17 cellular contexts compared by ENCODE assay signal in genomic region chr11:91435694-91436375, GRCh38.
DNase-seq lines count a peak whose midpoint lies in the region; ATAC-seq and TF ChIP-seq lines count a peak whose summit lies in the region.
"Had no signal": no experiment of that assay in that cellular context is flagged by ENCODE, and none has a peak within 500 bp of the region (broad histone marks: within the 10 kb centered on the region; RNA-seq: fewer than 3 reads in every experiment).

No MANE protein-coding gene starts in this region.

- no peak overlapping the region for H3K27ac Mint-ChIP-seq in progenitor cell of endocrine pancreas
- H3K27ac Mint-ChIP-seq: CD4-positive, alpha-beta memory T cell had no signal

- no peaks in the 10 kb centered on the region for H3K9me3 Mint-ChIP-seq in progenitor cell of endocrine pancreas (ENCODE audit: low read depth)

- H3K36me3 ChIP-seq in gastroesophageal sphincter, result no peaks in the 10 kb centered on the region
- H3K36me3 ChIP-seq: SJCRH30 had no signal

- H3K36me3 Mint-ChIP-seq in progenitor cell of endocrine pancreas (ENCODE audit: insufficient read depth), result no peaks in the 10 kb centered on the region
- H3K36me3 Mint-ChIP-seq: CD4-positive, alpha-beta memory T cell had no signal

- no peaks in the 10 kb centered on the region for H3K4me1 ChIP-seq in gastroesophageal sphincter
- H3K4me1 ChIP-seq: SJCRH30 had no signal

- H3K27me3 Mint-ChIP-seq in progenitor cell of endocrine pancreas, result no peaks in the 10 kb centered on the region
- H3K27me3 Mint-ChIP-seq: CD4-positive, alpha-beta memory T cell had no signal

- no peak overlapping the region for H3K4me3 Mint-ChIP-seq in progenitor cell of endocrine pancreas (ENCODE audit: low read depth)
- H3K4me3 Mint-ChIP-seq: CD4-positive, alpha-beta memory T cell had no signal

- TF ChIP-seq CTCF in epithelial cell of esophagus (IDR thresholded peaks at IDR 0.05; ENCODE audit: insufficient read depth, low read depth, low read length, missing control alignments), result peak; percentile 9
- peak; percentile 18 for TF ChIP-seq CTCF in progenitor cell of endocrine pancreas (IDR thresholded peaks at IDR 0.05; ENCODE audit: unreplicated experiment)
- TF ChIP-seq CTCF in gastroesophageal sphincter (IDR thresholded peaks at IDR 0.05), result no peak

- H3K27ac ChIP-seq in gastroesophageal sphincter, result no peak overlapping the region
- H3K27ac ChIP-seq: SJCRH30 had no signal

- peak; percentile 53 for DNase-seq in DMS53 (lab: John Stamatoyannopoulos, UW)
- DNase-seq in DMS53 treated with DMSO at 0.1 percent for 48 hours (lab: John Stamatoyannopoulos, UW; ENCODE audit: unreplicated experiment), result no peak
- DNase-seq in NCI-H69 (lab: John Stamatoyannopoulos, UW), result peak; percentile 35
- DNase-seq in epithelial cell of esophagus (ENCODE audit: low read depth), result peak; percentile 5
- DNase-seq in progenitor cell of endocrine pancreas (ENCODE audit: low spot score, unreplicated experiment), result no peak
- DNase-seq: amniotic stem cell; CD4-positive, alpha-beta memory T cell; KG1; kidney; mucosa of descending colon; NCI-H1694 treated with DMSO at 0.1 percent for 48 hours; SJCRH30 had no signal

- H3K4me3 ChIP-seq in epithelial cell of esophagus (ENCODE audit: low read length), result no peak overlapping the region
- H3K4me3 ChIP-seq in gastroesophageal sphincter, result no peak overlapping the region
- H3K4me3 ChIP-seq: GM12878, mucosa of descending colon, SJCRH30 had no signal

- H3K4me1 Mint-ChIP-seq in progenitor cell of endocrine pancreas (ENCODE audit: low read depth), result no peaks in the 10 kb centered on the region
- H3K4me1 Mint-ChIP-seq: CD4-positive, alpha-beta memory T cell had no signal

- no peak for TF ChIP-seq POLR2A in gastroesophageal sphincter (IDR thresholded peaks at IDR 0.05)

- no peaks in the 10 kb centered on the region for H3K27me3 ChIP-seq in gastroesophageal sphincter
- H3K27me3 ChIP-seq: SJCRH30 had no signal

- no peak for TF ChIP-seq EP300 in gastroesophageal sphincter (IDR thresholded peaks at IDR 0.05)

- no peaks in the 10 kb centered on the region for H3K9me3 ChIP-seq in gastroesophageal sphincter
- H3K9me3 ChIP-seq: mucosa of descending colon, SJCRH30 had no signal

- 64 to 100% methylated on average over 3 to 7 of the region's 7 CpGs for WGBS in gastroesophageal sphincter (ENCODE audit: low coverage in 1 of 2), 2 donors

- ATAC-seq in GM21576 (IDR thresholded peaks at IDR 0.05; ENCODE audit: unreplicated experiment), result no peak
- no peak for ATAC-seq in gastroesophageal sphincter
- no peak for ATAC-seq in GM18511 (IDR thresholded peaks at IDR 0.05; ENCODE audit: unreplicated experiment)
- ATAC-seq: GM12878, HCT116, mucosa of descending colon had no signal

Comparison
In these comparisons a context has a peak if more than half of its experiments do, and no peak if none do; other contexts are left out.
1. DNase-seq: peak in DMS53 (single experiment), NCI-H69 (single experiment) and epithelial cell of esophagus (single experiment); none in DMS53 treated with DMSO at 0.1 percent for 48 hours (single experiment) and progenitor cell of endocrine pancreas (single experiment).
2. CTCF ChIP-seq: peak in epithelial cell of esophagus (single experiment) and progenitor cell of endocrine pancreas (single experiment); none in gastroesophageal sphincter (0 of 4).